ENCODE assay signal across 2 cellular contexts in the genomic region with DNA sequence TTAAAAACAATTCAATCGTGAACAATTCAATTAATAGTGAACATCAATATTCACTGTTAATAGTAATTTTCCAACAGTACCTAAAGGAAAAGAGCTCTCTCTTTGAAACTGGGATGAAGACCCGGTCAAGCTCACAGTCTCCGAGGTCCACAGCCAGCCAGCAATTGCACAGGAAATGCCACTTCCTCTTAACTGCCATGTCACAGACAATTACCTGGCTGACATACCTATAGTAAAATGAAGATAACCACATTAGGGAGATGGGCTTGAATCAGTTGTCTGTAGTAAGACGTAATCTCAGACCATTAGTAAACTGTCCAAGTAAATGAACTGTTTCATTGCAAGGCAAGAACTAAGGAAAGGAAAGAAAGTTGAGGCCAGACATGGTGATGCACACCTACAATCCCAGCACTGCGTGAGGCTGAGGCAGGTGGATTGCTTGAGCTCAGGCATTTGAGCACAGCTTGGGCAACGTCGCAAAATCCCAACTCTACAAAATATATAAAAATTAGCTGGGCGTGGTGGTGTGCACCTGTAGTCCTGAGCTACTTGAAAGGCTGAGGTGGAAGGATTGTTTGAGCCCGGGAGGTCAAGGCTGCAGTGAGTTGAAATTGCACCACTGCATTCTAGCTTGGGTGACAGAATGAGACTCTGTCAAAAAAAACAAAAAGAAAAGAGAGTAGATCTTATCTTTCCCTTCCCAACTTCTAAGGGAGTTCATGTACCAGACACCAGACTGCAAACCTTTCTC.
A peak's percentile ranks its signal among the peaks of the same experiment; 100 is the strongest.
TF ChIP-seq lines count a peak whose summit lies in the region.

No MANE protein-coding gene starts in this region.

TF ChIP-seq in GM12891, 5 proteins besides CTCF, POLR2A, EP300 and RAD21:
- TF ChIP-seq POLR2AphosphoS5 (IDR thresholded peaks at IDR 0.05; ENCODE audit: low read depth, low read length) = no peak
- TF ChIP-seq POU2F2 (IDR thresholded peaks at IDR 0.05; ENCODE audit: low read depth, low read length) = 0 out of 2 replicates have a peak, but pooled peaks have one; percentile 33
- peak; percentile 69 for TF ChIP-seq SPI1 (IDR thresholded peaks at IDR 0.05; ENCODE audit: low read depth, low read length)
- no peak for TF ChIP-seq PAX5 (IDR thresholded peaks at IDR 0.05; ENCODE audit: insufficient read depth, low read length, severe bottlenecking)
- no peak for TF ChIP-seq TAF1 (IDR thresholded peaks at IDR 0.05; ENCODE audit: low read depth, low read length)

TF ChIP-seq in K562, 482 proteins besides CTCF, POLR2A, EP300 and RAD21:
- TF ChIP-seq HMG20B (CRISPR knock-in tag; IDR thresholded peaks at IDR 0.05) = no peak
- no peak for TF ChIP-seq FOXP1 (CRISPR knock-in tag; IDR thresholded peaks at IDR 0.05)
- TF ChIP-seq SPI1 (IDR thresholded peaks at IDR 0.05; ENCODE audit: borderline replicate concordance, low read depth, low read length) = peak; percentile 56; the same call in 1 of the 2 replicates
- TF ChIP-seq PBX2 (CRISPR knock-in tag; IDR thresholded peaks at IDR 0.05; ENCODE audit: low read depth) = no peak
- no peak for TF ChIP-seq PBX2 (tag; conservative IDR thresholded peaks at IDR 0.05; ENCODE audit: low read depth)
- no peak for TF ChIP-seq ZNF212 (CRISPR knock-in tag; IDR thresholded peaks at IDR 0.05)
- TF ChIP-seq ZKSCAN1 (IDR thresholded peaks at IDR 0.05; ENCODE audit: low read depth, low read length) = no peak
- TF ChIP-seq SREBF1 (IDR thresholded peaks at IDR 0.05; ENCODE audit: borderline replicate concordance, low read depth, low read length) = no peak
- TF ChIP-seq MTA2 (IDR thresholded peaks at IDR 0.05; ENCODE audit: low read depth) = no peak
